In the genomic region with DNA sequence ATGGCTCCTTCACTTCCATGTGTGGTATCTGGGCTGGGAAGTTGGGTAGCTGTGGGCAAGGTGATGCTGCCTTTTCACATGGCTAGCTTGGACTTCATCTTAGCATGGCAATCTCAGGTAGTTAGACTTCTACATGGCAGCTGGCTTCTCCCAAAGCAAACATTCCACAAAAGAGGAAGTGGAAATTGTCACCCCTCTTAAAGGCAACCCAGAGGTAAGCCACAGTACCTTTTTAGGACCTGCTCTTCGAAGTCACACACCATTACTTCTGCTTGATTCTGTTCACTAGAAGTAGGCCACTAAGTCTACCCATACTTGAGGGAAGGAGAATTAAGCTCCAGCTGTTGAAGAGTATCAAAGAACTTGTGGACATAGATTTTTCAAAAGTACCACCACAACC, we compare ENCODE assay signal across 25 cellular contexts. TPM values are rescaled to one million over a fixed set of nuclear protein-coding genes. Genes with fewer than 3 reads are reported as not detected.
DNase-seq lines count a peak whose midpoint lies in the region; ATAC-seq and TF ChIP-seq lines count a peak whose summit lies in the region.
"Had no signal": no experiment of that assay in that cellular context is flagged by ENCODE, and none has a peak within 500 bp of the region (broad histone marks: within the 10 kb centered on the region; RNA-seq: fewer than 3 reads in every experiment).

No MANE protein-coding gene starts in this region.

- no peak for TF ChIP-seq CTCF in GM12864 (IDR thresholded peaks at IDR 0.05; ENCODE audit: low read depth, low read length, missing control alignments)

- no peaks in the 10 kb centered on the region for H3K36me3 Mint-ChIP-seq in memory B cell

- peaks cover 7% of the 10 kb centered on the region for H3K4me1 Mint-ChIP-seq in memory B cell

- H3K27me3 Mint-ChIP-seq in memory B cell = peaks cover 2% of the 10 kb centered on the region

- H3K27ac Mint-ChIP-seq in memory B cell = no peak overlapping the region
- H3K27ac Mint-ChIP-seq: HFFc6; T-helper 1 cell treated with Interleukin-12 subunit alpha and Interleukin-12 subunit beta and Interleukin-4 antibody, amounts not matched to agents 30 μg/mL and 1 μg/mL, for 36 hours had no signal

- in situ Hi-C loops in KBM-7 (cut with MboI; ENCODE audit: low pct_unique_long_range_greater_than_20kb, low sequenced_read_pairs) = no loop called here

- DNase-seq in GM12864 (ENCODE audit: low read depth) (peak; percentile 7), KBM-7 (peak; percentile 24), OCI-M1 (lab: John Stamatoyannopoulos, UW) (peak; percentile 30), memory B cell (ENCODE audit: low spot score in 2 of 2) (no peak), NCI-H524 treated with DMSO at 0.1 percent for 48 hours (lab: John Stamatoyannopoulos, UW) (no peak), Right ventricle myocardium superior (no peak), germinal center (ENCODE audit: low spot score) (no peak), HUDEP-2 (lab: John Stamatoyannopoulos, UW; ENCODE audit: unreplicated experiment in 76 of 76) (no peak)
- DNase-seq: 8988T, ACHN, BE2C, Calu3, DND-41, GOT3, HFFc6, NCI-H1092, NCI-H1417 treated with DMSO at 0.1 percent for 48 hours, NCI-H1930, NCI-H2107, NCI-H446 treated with DMSO at 0.1 percent for 48 hours, NCI-H526 treated with DMSO at 0.1 percent for 48 hours, SK-N-SH, SW 1271 had no signal

- peaks cover 7% of the 10 kb centered on the region for H3K9me3 Mint-ChIP-seq in memory B cell

- no peak overlapping the region for H3K4me3 Mint-ChIP-seq in memory B cell
- H3K4me3 Mint-ChIP-seq: HFFc6; T-helper 1 cell treated with Interleukin-12 subunit alpha and Interleukin-12 subunit beta and Interleukin-4 antibody, amounts not matched to agents 30 μg/mL and 1 μg/mL, for 36 hours had no signal

- intact Hi-C loops in Right ventricle myocardium superior (cut with DNase I) = no loop called here

- ATAC-seq in memory B cell (ENCODE audit: low read depth) (peak; percentile 27), Right ventricle myocardium superior (ENCODE audit: poor library complexity) (no peak)

- no peak overlapping the region for H3K4me3 ChIP-seq in GM12864 (ENCODE audit: low read depth, low read length)
- H3K4me3 ChIP-seq: HAP-1 had no signal

RNA-seq across cellular contexts. Expression of gene TUG1, which starts 25.9 kb away (rescaled TPM):
- 30.9 TPM for total RNA-seq in Right ventricle myocardium superior

RNA-seq across cellular contexts. Expression of gene MORC2, which starts 26.4 kb away (rescaled TPM):
- total RNA-seq in Right ventricle myocardium superior = 20.1 TPM

Comparison
In these comparisons a context has a peak if more than half of its experiments do, and no peak if none do; other contexts are left out.
1. DNase-seq: peak in GM12864 (single experiment), KBM-7 (single experiment) and OCI-M1 (single experiment); none in memory B cell (0 of 2), NCI-H524 treated with DMSO at 0.1 percent for 48 hours (single experiment), Right ventricle myocardium superior (single experiment), germinal center (single experiment) and HUDEP-2 (0 of 76).